In the genomic region with DNA sequence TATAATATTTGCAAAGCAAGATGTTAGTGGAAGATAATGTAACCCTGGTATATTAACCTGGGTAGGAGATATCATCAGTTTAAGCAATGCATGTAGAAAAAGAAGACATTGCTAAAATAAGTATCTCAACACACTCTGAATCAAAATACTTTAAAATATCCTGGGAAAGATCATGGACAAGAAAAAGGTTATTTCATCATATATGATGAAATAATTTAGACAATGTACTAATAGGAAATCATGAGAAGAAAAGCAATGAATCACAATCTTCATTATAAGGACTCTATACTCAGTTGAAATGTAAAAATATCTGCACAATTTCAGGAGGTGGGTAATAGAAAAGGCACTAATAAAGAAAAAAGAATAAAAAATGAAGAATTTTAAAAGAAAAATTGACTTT, we compare ENCODE assay signal across 24 cellular contexts.
"Had no signal": no experiment of that assay in that cellular context is flagged by ENCODE, and none has a peak within 500 bp of the region (broad histone marks: within the 10 kb centered on the region; RNA-seq: fewer than 3 reads in every experiment).

No MANE protein-coding gene starts in this region.

- H3K4me3 ChIP-seq: ascending aorta, body of pancreas had no signal

- H3K4me3 Mint-ChIP-seq: activated CD8-positive, alpha-beta T cell treated with anti-CD3 and anti-CD28 coated beads, Interleukin-2, amount 10 ng/mL, durations not matched to agents 7 days and 5 days; activated naive CD4-positive, alpha-beta T cell treated with anti-CD3 and anti-CD28 coated beads, Interleukin-2, amount 50 U/mL, for 24 hours; T-helper 17 cell; WTC11 had no signal

- DNase-seq: activated CD4-positive, alpha-beta T cell treated with anti-CD3 and anti-CD28 coated beads for 48 hours; activated CD4-positive, alpha-beta T cell treated with anti-CD3 and anti-CD28 coated beads, Interleukin-2, amount 50 U/mL, for 4 hours; activated CD4-positive, CD25-positive, alpha-beta regulatory T cell treated with anti-CD3 and anti-CD28 coated beads, Interleukin-2, amount 50 U/mL, for 72 hours; activated CD8-positive, alpha-beta memory T cell treated with anti-CD3 and anti-CD28 coated beads, Interleukin-2, amount 50 U/mL, for 48 hours; activated CD8-positive, alpha-beta T cell treated with anti-CD3 and anti-CD28 coated beads, Interleukin-2, amount 10 ng/mL, durations not matched to agents 7 days and 5 days; activated T-cell treated with anti-CD3 and anti-CD28 coated beads, Interleukin-2, amount 50 U/mL, for 1 hour; amniotic stem cell; body of pancreas; cerebellar nuclear complex; NCI-H1048; NCI-H1417; NCI-H1930; NCI-H2171 treated with DMSO at 0.1 percent for 48 hours; NCI-H345; NCI-H510A; NCI-H526 treated with DMSO at 0.1 percent for 48 hours; NCI-H82; PC-3; SHP77 treated with DMSO at 0.1 percent for 48 hours; T-helper 17 cell; T-helper 9 cell had no signal

- H3K36me3 Mint-ChIP-seq: activated naive CD4-positive, alpha-beta T cell treated with anti-CD3 and anti-CD28 coated beads, Interleukin-2, amount 50 U/mL, for 24 hours; WTC11 had no signal

- H3K9me3 Mint-ChIP-seq: activated naive CD4-positive, alpha-beta T cell treated with anti-CD3 and anti-CD28 coated beads, Interleukin-2, amount 50 U/mL, for 24 hours; WTC11 had no signal

- H3K9me3 ChIP-seq: ascending aorta, body of pancreas had no signal

- H3K4me1 Mint-ChIP-seq: activated naive CD4-positive, alpha-beta T cell treated with anti-CD3 and anti-CD28 coated beads, Interleukin-2, amount 50 U/mL, for 24 hours had no signal

- H3K27ac Mint-ChIP-seq: activated CD8-positive, alpha-beta T cell treated with anti-CD3 and anti-CD28 coated beads, Interleukin-2, amount 10 ng/mL, durations not matched to agents 7 days and 5 days; activated naive CD4-positive, alpha-beta T cell treated with anti-CD3 and anti-CD28 coated beads, Interleukin-2, amount 50 U/mL, for 24 hours; T-helper 17 cell had no signal

- H3K27me3 ChIP-seq: ascending aorta, body of pancreas had no signal

- H3K27me3 Mint-ChIP-seq: activated naive CD4-positive, alpha-beta T cell treated with anti-CD3 and anti-CD28 coated beads, Interleukin-2, amount 50 U/mL, for 24 hours; T-helper 17 cell had no signal

- H3K36me3 ChIP-seq: ascending aorta had no signal

- H3K4me1 ChIP-seq: ascending aorta, body of pancreas had no signal

- H3K27ac ChIP-seq: ascending aorta, body of pancreas had no signal
